ENCODE assay signal across 16 cellular contexts in genomic region chr9:37341704-37342103, GRCh38.
DNase-seq lines count a peak whose midpoint lies in the region; ATAC-seq, FAIRE-seq and TF ChIP-seq lines count a peak whose summit lies in the region.
"Had no signal": no experiment of that assay in that cellular context is flagged by ENCODE, and none has a peak within 500 bp of the region (broad histone marks: within the 10 kb centered on the region; RNA-seq: fewer than 3 reads in every experiment).

No MANE protein-coding gene starts in this region.

- in situ Hi-C loops in GM12878 (cut with MboI), result no loop called here

- CTCF ChIA-PET in A673 (lab: Charles Lee) (no interaction called here), GM12878 (lab: Yijun Ruan, JAX) (interaction anchor here (0.7 to 2.0 kb wide), 13 partner anchors 8 to 613 kb away, joined by 3 to 7 read pairs (median 4); partner anchors contain the start of gene GRHPR)

- no peaks in the 10 kb centered on the region for H4K20me1 ChIP-seq in GM12878 (ENCODE audit: control insufficient read depth, insufficient read depth)

- H3K4me2 ChIP-seq in GM12878 (ENCODE audit: control insufficient read depth, insufficient read depth), result no peak overlapping the region

- TF ChIP-seq POLR2A in GM12892 (IDR thresholded peaks at IDR 0.05; ENCODE audit: low read depth, low read length) (no peak), GM12878 (IDR thresholded peaks at IDR 0.05; ENCODE audit: low read depth, low read length) (no peak)

- no TSS peak for BruUV-seq in A673 (replicated peaks; lab: Mats Ljungman, UMichigan)
- BruUV-seq in GM12878 (replicated peaks; lab: Mats Ljungman, UMichigan), result no TSS peak

- H3K4me1 ChIP-seq in A673 (ENCODE audit: insufficient read depth, low read length, poor library complexity, severe bottlenecking), result peaks cover 54% of the 10 kb centered on the region
- peaks cover 38% of the 10 kb centered on the region for H3K4me1 ChIP-seq in GM12878 (ENCODE audit: control insufficient read depth, insufficient read depth, low read length)

- H3K36me3 ChIP-seq in A673 (ENCODE audit: insufficient read depth, low read length, poor library complexity, severe bottlenecking), result no peaks in the 10 kb centered on the region
- peaks cover 1 to 2% of the 10 kb centered on the region in 2 experiments; a peak in 3 of 4 replicates for H3K36me3 ChIP-seq in GM12878 (ENCODE audit: control insufficient read depth in 2 of 2, insufficient read depth in 2 of 2, low read length in 1 of 2)

- no peak for TF ChIP-seq EP300 in GM12878 (IDR thresholded peaks at IDR 0.05; ENCODE audit: borderline replicate concordance in 1 of 2, control insufficient read depth in 1 of 2, low read depth in 2 of 2, low read length in 2 of 2)

- RAD21 ChIA-PET in GM12878 (lab: Charles Lee; ENCODE audit: unreplicated experiment), result interaction anchor here (0.7 to 2.6 kb wide), 9 partner anchors 10 to 338 kb away, joined by 3 to 11 read pairs (median 5); no protein-coding TSS in a partner anchor

- DNase-seq in A673 (ENCODE audit: low spot score), result no peak
- DNase-seq in GM12892 (ENCODE audit: insufficient read length), result no peak
- no peak for DNase-seq in GM12878 (ENCODE audit: low read depth, low spot score)
- no peak for DNase-seq in DMS53 (lab: John Stamatoyannopoulos, UW)
- no peak for DNase-seq in NCI-H774 (lab: John Stamatoyannopoulos, UW)
- DNase-seq: CD4-positive, alpha-beta memory T cell; DMS79 treated with DMSO at 0.1 percent for 48 hours; GDM1 had no signal

- no peak for TF ChIP-seq RAD21 in GM12878 (IDR thresholded peaks at IDR 0.05; ENCODE audit: insufficient read depth, low read depth, low read length)

- H3K27ac ChIP-seq in A673 (ENCODE audit: low read depth, low read length, poor library complexity, severe bottlenecking), result peak overlapping the region; percentile 10
- H3K27ac ChIP-seq in GM12878 (ENCODE audit: control insufficient read depth, insufficient read depth), result no peak overlapping the region
- H3K27ac ChIP-seq: 22Rv1, C4-2B had no signal

- H3K9ac ChIP-seq in GM12878 (ENCODE audit: control insufficient read depth, insufficient read depth, low read length), result no peak overlapping the region

- intact Hi-C loops in A673 (cut with micrococcal nuclease; ENCODE audit: unreplicated experiment), result no loop called here
- intact Hi-C loops in GM12878 (cut with micrococcal nuclease; ENCODE audit: unreplicated experiment), result no loop called here

- FAIRE-seq in GM12892 (lab: Jason Lieb, UNC) (peak; percentile 71), GM12878 (lab: Jason Lieb, UNC) (no peak)
- FAIRE-seq: H54, HTR-8/SVneo had no signal

- TF ChIP-seq CTCF in A673 (conservative IDR thresholded peaks at IDR 0.05; ENCODE audit: low read depth, low read length) (no peak), GM12878 (IDR thresholded peaks at IDR 0.05 in 2 of 3, conservative IDR thresholded peaks at IDR 0.05 in 1 of 3; ENCODE audit: control insufficient read depth in 2 of 3, extremely low read depth in 1 of 3, insufficient read depth in 1 of 3, low read depth in 3 of 3, low read length in 3 of 3) (no peak)

- H3K27me3 ChIP-seq in A673 (replicated peaks; ENCODE audit: insufficient read depth, low read depth, low read length, poor library complexity) (no peaks in the 10 kb centered on the region), GM12878 (replicated peaks in 1 of 2; ENCODE audit: control insufficient read depth in 2 of 2, insufficient read depth in 2 of 2, low read length in 1 of 2) (no peaks in the 10 kb centered on the region)

- H2AFZ ChIP-seq in GM12878 (ENCODE audit: control insufficient read depth, low read depth, low read length), result no peak overlapping the region

- POLR2A ChIA-PET in A673 (lab: Charles Lee; ENCODE audit: low non-redundant PET) (interaction anchor here (0.5 kb wide), 1 partner anchor 108 kb away, joined by 4 read pairs; no protein-coding TSS in a partner anchor), GM12878 (lab: Charles Lee) (interaction anchor here (0.6 to 2.1 kb wide), 6 partner anchors 8 to 35 kb away, joined by 3 to 14 read pairs (median 4); no protein-coding TSS in a partner anchor)

- SMC1A ChIA-PET in GM12878 (lab: Charles Lee; ENCODE audit: uncharacterized antibody, unreplicated experiment), result interaction anchor here (0.9 to 4.0 kb wide), 18 partner anchors 10 to 306 kb away, joined by 3 to 28 read pairs (median 4); no protein-coding TSS in a partner anchor

- H3K9me3 ChIP-seq in A673 (ENCODE audit: low read depth, low read length, poor library complexity, severe bottlenecking), result no peaks in the 10 kb centered on the region
- H3K9me3 ChIP-seq in GM12878 (replicated peaks; ENCODE audit: control insufficient read depth, insufficient read depth, low read length), result no peaks in the 10 kb centered on the region

- 82% methylated on average over 2 of the region's 2 CpGs for WGBS in GM12878 (ENCODE audit: insufficient coverage, insufficient replicate concordance, low lambda C conversion rate, missing lambda C conversion rate)

- H3K4me3 ChIP-seq in A673 (ENCODE audit: low read depth, low read length, poor library complexity, severe bottlenecking), result no peak overlapping the region
- no peak overlapping the region for H3K4me3 ChIP-seq in GM12878

- peak; percentile 61 for ATAC-seq in HG02885 (IDR thresholded peaks at IDR 0.05; ENCODE audit: poor library complexity, unreplicated experiment)
- peak; percentile 44 for ATAC-seq in GM12878
- no peak for ATAC-seq in GM21723 (IDR thresholded peaks at IDR 0.05; ENCODE audit: unreplicated experiment)
- ATAC-seq in GM19455 (IDR thresholded peaks at IDR 0.05; ENCODE audit: unreplicated experiment), result no peak
- ATAC-seq: HCT116 had no signal

- H3K79me2 ChIP-seq in GM12878 (ENCODE audit: control insufficient read depth, insufficient read depth, low read length), result peaks cover 2% of the 10 kb centered on the region

TF ChIP-seq in GM12878, 131 proteins besides CTCF, POLR2A, EP300 and RAD21:
- TF ChIP-seq BCL11A (IDR thresholded peaks at IDR 0.05; ENCODE audit: low read depth, low read length) (0 out of 2 replicates have a peak, but pooled peaks have one; percentile 3), RUNX3 (IDR thresholded peaks at IDR 0.05; ENCODE audit: low read length) (peak; percentile 73), POU2F2 (IDR thresholded peaks at IDR 0.05; ENCODE audit: borderline replicate concordance, low read depth, low read length) (peak; percentile 94), BHLHE40 (IDR thresholded peaks at IDR 0.05; ENCODE audit: borderline replicate concordance in 1 of 2, low read depth in 2 of 2, low read length in 1 of 2) (no peak)

Comparison
In these comparisons a context has a peak if more than half of its experiments do, and no peak if none do; other contexts are left out.
1. ATAC-seq: peak in HG02885 (single experiment) and GM12878 (single experiment); none in GM21723 (single experiment) and GM19455 (single experiment).